2 cellular contexts compared by ENCODE assay signal in the genomic region with DNA sequence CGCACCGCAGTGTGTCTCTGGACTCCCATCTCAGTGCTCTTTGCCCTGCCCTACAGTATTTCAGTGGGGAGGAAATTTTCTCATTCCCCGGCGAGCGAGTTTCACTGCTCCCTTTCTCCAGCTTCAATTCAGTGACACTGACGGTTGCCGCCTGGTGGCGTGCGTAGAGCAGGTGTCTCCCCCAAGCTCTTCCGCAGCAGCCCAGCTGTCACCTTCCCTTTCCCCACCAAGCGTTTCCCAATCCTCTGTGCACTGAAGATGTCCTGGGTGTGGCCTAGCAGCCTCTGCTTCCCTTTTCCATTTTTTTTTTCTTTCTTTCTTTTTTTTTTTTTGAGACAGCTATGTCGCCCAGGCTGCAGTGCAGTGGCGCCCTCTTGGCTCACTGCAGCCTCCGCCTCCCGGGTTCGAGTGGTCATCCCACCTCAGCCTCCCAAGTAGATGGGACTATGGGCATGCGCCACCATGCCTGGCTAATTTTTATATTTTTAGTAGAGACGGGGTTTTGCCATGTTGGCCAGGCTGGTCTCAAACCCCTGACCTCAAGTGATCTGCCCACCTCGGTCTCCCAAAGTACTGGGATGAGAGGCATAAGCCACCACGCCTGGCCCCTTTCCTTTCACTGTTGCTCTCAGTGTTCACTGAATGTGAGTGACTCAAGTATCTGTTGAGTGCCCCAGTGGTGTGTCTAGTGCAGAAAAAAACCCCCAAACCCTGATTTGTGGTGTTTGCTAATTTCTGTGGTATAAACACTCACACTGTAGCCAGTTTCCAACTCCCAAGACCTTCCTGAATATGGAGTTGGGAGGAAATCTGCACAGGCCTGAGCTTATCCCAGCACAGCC.
TF ChIP-seq lines count a peak whose summit lies in the region.

No MANE protein-coding gene starts in this region.

TF ChIP-seq in SK-N-SH, 30 proteins besides CTCF, POLR2A, EP300 and RAD21 (continued from another document):
- TF ChIP-seq, protein P1, sequence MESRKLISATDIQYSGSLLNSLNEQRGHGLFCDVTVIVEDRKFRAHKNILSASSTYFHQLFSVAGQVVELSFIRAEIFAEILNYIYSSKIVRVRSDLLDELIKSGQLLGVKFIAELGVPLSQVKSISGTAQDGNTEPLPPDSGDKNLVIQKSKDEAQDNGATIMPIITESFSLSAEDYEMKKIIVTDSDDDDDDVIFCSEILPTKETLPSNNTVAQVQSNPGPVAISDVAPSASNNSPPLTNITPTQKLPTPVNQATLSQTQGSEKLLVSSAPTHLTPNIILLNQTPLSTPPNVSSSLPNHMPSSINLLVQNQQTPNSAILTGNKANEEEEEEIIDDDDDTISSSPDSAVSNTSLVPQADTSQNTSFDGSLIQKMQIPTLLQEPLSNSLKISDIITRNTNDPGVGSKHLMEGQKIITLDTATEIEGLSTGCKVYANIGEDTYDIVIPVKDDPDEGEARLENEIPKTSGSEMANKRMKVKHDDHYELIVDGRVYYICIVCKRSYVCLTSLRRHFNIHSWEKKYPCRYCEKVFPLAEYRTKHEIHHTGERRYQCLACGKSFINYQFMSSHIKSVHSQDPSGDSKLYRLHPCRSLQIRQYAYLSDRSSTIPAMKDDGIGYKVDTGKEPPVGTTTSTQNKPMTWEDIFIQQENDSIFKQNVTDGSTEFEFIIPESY (IDR thresholded peaks at IDR 0.05; ENCODE audit: borderline replicate concordance, low read depth), result no peak
- TF ChIP-seq, protein P2, sequence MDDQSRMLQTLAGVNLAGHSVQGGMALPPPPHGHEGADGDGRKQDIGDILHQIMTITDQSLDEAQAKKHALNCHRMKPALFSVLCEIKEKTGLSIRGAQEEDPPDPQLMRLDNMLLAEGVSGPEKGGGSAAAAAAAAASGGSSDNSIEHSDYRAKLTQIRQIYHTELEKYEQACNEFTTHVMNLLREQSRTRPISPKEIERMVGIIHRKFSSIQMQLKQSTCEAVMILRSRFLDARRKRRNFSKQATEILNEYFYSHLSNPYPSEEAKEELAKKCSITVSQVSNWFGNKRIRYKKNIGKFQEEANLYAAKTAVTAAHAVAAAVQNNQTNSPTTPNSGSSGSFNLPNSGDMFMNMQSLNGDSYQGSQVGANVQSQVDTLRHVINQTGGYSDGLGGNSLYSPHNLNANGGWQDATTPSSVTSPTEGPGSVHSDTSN (IDR thresholded peaks at IDR 0.05), result no peak
- TF ChIP-seq MXI1 (IDR thresholded peaks at IDR 0.05; ENCODE audit: low read depth, low read length) (no peak), JUND (IDR thresholded peaks at IDR 0.05) (no peak)
- TF ChIP-seq, protein P3, sequence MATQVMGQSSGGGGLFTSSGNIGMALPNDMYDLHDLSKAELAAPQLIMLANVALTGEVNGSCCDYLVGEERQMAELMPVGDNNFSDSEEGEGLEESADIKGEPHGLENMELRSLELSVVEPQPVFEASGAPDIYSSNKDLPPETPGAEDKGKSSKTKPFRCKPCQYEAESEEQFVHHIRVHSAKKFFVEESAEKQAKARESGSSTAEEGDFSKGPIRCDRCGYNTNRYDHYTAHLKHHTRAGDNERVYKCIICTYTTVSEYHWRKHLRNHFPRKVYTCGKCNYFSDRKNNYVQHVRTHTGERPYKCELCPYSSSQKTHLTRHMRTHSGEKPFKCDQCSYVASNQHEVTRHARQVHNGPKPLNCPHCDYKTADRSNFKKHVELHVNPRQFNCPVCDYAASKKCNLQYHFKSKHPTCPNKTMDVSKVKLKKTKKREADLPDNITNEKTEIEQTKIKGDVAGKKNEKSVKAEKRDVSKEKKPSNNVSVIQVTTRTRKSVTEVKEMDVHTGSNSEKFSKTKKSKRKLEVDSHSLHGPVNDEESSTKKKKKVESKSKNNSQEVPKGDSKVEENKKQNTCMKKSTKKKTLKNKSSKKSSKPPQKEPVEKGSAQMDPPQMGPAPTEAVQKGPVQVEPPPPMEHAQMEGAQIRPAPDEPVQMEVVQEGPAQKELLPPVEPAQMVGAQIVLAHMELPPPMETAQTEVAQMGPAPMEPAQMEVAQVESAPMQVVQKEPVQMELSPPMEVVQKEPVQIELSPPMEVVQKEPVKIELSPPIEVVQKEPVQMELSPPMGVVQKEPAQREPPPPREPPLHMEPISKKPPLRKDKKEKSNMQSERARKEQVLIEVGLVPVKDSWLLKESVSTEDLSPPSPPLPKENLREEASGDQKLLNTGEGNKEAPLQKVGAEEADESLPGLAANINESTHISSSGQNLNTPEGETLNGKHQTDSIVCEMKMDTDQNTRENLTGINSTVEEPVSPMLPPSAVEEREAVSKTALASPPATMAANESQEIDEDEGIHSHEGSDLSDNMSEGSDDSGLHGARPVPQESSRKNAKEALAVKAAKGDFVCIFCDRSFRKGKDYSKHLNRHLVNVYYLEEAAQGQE (IDR thresholded peaks at IDR 0.05; ENCODE audit: low read depth, low read length), result no peak
- TF ChIP-seq, protein P4, sequence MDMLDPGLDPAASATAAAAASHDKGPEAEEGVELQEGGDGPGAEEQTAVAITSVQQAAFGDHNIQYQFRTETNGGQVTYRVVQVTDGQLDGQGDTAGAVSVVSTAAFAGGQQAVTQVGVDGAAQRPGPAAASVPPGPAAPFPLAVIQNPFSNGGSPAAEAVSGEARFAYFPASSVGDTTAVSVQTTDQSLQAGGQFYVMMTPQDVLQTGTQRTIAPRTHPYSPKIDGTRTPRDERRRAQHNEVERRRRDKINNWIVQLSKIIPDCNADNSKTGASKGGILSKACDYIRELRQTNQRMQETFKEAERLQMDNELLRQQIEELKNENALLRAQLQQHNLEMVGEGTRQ (IDR thresholded peaks at IDR 0.05; ENCODE audit: borderline replicate concordance, low read depth, low read length), result no peak
TF ChIP-seq in SK-N-SH: peak in this region for 0.

TF ChIP-seq in SK-N-SH treated with all-trans-retinoic acid at 6 μM for 48 hours, 23 proteins besides CTCF, POLR2A, EP300 and RAD21 (continued from another document):
- TF ChIP-seq BACH2 (CRISPR knock-in tag; IDR thresholded peaks at IDR 0.05; ENCODE audit: borderline replicate concordance) (no peak), ISL1 (CRISPR knock-in tag; IDR thresholded peaks at IDR 0.05) (no peak), TOX (CRISPR knock-in tag; IDR thresholded peaks at IDR 0.05; ENCODE audit: borderline replicate concordance) (no peak), SNAI2 (CRISPR knock-in tag; IDR thresholded peaks at IDR 0.05) (no peak), ZFP30 (CRISPR knock-in tag; IDR thresholded peaks at IDR 0.05) (no peak), ARNTL (CRISPR knock-in tag; IDR thresholded peaks at IDR 0.05; ENCODE audit: borderline replicate concordance, low read depth) (no peak), ZC3H10 (CRISPR knock-in tag; IDR thresholded peaks at IDR 0.05) (no peak), ZNF565 (CRISPR knock-in tag; conservative IDR thresholded peaks at IDR 0.05; ENCODE audit: low read depth) (no peak), ESRRG (CRISPR knock-in tag; IDR thresholded peaks at IDR 0.05) (no peak)
TF ChIP-seq in SK-N-SH treated with all-trans-retinoic acid at 6 μM for 48 hours: peak in this region for 0.
